8 cellular contexts compared by ENCODE assay signal in genomic region chr2:226799211-226799975, GRCh38. TPM values are rescaled to one million over a fixed set of nuclear protein-coding genes. Genes with fewer than 3 reads are reported as not detected.
DNase-seq lines count a peak whose midpoint lies in the region; ATAC-seq and TF ChIP-seq lines count a peak whose summit lies in the region.

A gene with protein sequence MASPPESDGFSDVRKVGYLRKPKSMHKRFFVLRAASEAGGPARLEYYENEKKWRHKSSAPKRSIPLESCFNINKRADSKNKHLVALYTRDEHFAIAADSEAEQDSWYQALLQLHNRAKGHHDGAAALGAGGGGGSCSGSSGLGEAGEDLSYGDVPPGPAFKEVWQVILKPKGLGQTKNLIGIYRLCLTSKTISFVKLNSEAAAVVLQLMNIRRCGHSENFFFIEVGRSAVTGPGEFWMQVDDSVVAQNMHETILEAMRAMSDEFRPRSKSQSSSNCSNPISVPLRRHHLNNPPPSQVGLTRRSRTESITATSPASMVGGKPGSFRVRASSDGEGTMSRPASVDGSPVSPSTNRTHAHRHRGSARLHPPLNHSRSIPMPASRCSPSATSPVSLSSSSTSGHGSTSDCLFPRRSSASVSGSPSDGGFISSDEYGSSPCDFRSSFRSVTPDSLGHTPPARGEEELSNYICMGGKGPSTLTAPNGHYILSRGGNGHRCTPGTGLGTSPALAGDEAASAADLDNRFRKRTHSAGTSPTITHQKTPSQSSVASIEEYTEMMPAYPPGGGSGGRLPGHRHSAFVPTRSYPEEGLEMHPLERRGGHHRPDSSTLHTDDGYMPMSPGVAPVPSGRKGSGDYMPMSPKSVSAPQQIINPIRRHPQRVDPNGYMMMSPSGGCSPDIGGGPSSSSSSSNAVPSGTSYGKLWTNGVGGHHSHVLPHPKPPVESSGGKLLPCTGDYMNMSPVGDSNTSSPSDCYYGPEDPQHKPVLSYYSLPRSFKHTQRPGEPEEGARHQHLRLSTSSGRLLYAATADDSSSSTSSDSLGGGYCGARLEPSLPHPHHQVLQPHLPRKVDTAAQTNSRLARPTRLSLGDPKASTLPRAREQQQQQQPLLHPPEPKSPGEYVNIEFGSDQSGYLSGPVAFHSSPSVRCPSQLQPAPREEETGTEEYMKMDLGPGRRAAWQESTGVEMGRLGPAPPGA (N-terminal part only) (minus strand): TSS chr2:226799820. CDS start chr2:226798738, 1,082 bp downstream.

- ATAC-seq in GM19328 (IDR thresholded peaks at IDR 0.05; ENCODE audit: unreplicated experiment) (peak; percentile 35), HG03442 (IDR thresholded peaks at IDR 0.05; ENCODE audit: unreplicated experiment) (peak; percentile 28), naive B cell (ENCODE audit: low read depth in 2 of 2) (peak; percentile 58 to 62)

- peaks cover 56 to 77% (median 67%) of the 10 kb centered on the region in 3 donors for H3K27me3 Mint-ChIP-seq in CD14-positive monocyte (ENCODE audit: low read depth in 3 of 3)
- peaks cover 2 to 5% (median 3%) of the 10 kb centered on the region in 3 donors for H3K27me3 Mint-ChIP-seq in naive B cell

- intact Hi-C loops in CD14-positive monocyte (cut with micrococcal nuclease): no loop called here

- H3K36me3 Mint-ChIP-seq in CD14-positive monocyte (peaks cover 13% of the 10 kb centered on the region in 2 donors), naive B cell (no peaks in the 10 kb centered on the region)

- H3K27ac ChIP-seq in stomach smooth muscle (ENCODE audit: low read length): peak within 1 kb of the TSS; percentile 89

- peaks cover 10 to 36% (median 25%) of the 10 kb centered on the region in 7 donors for H3K9me3 Mint-ChIP-seq in CD14-positive monocyte
- no peaks in the 10 kb centered on the region for H3K9me3 Mint-ChIP-seq in naive B cell

- peak within 1 kb of the TSS; percentile 92 for H3K9ac ChIP-seq in NT2/D1 (ENCODE audit: insufficient read length, low read depth)
- H3K9ac ChIP-seq in stomach smooth muscle (ENCODE audit: low read length in 2 of 2): peak within 1 kb of the TSS; percentile 72 to 82

- DNase-seq in CD14-positive monocyte (ENCODE audit: low spot score) (no peak), NT2/D1 (ENCODE audit: low read depth, low spot score) (peak; percentile 77), activated T-helper 1 cell treated with Interleukin-2 at 50 U/mL for 16 hours (ENCODE audit: low read depth) (peak; percentile 34), fibroblast of gingiva (ENCODE audit: low read depth) (peak; percentile 86), naive B cell (peak; percentile 60)

- peaks cover 29% of the 10 kb centered on the region for H3K4me1 Mint-ChIP-seq in CD14-positive monocyte
- peaks cover 30 to 50% (median 40%) of the 10 kb centered on the region in 3 donors for H3K4me1 Mint-ChIP-seq in naive B cell

- H3K9me3 ChIP-seq in NT2/D1 (ENCODE audit: insufficient read depth, low read length) (peaks cover 12% of the 10 kb centered on the region; the same call in 1 of the 2 replicates), stomach smooth muscle (ENCODE audit: control insufficient read depth in 2 of 2, low read length in 2 of 2) (no peaks in the 10 kb centered on the region)

- H3K27me3 ChIP-seq in NT2/D1 (ENCODE audit: insufficient read depth, insufficient read length) (no peaks in the 10 kb centered on the region), stomach smooth muscle (ENCODE audit: control insufficient read depth in 1 of 2, insufficient read depth in 2 of 2, low read length in 2 of 2) (no peaks in the 10 kb centered on the region)

- TF ChIP-seq CTCF in CD14-positive monocyte (IDR thresholded peaks at IDR 0.05): no peak

- H3K36me3 ChIP-seq in NT2/D1 (ENCODE audit: insufficient read depth, insufficient read length, low read length) (peaks cover 38% of the 10 kb centered on the region), stomach smooth muscle (ENCODE audit: control insufficient read depth in 2 of 2, insufficient read depth in 2 of 2, low read length in 2 of 2) (no peaks in the 10 kb centered on the region)

- H3K4me3 Mint-ChIP-seq in CD14-positive monocyte: peak within 1 kb of the TSS; percentile 80 to 92
- H3K4me3 Mint-ChIP-seq in naive B cell: peak within 1 kb of the TSS; percentile 77 to 97 (median 94)

- H3K4me3 ChIP-seq in NT2/D1 (ENCODE audit: insufficient read length, low read depth) (peak within 1 kb of the TSS; percentile 72), stomach smooth muscle (ENCODE audit: low read length in 2 of 2) (peak within 1 kb of the TSS; percentile 79 to 82)

- H3K27ac Mint-ChIP-seq in CD14-positive monocyte (peak within 1 kb of the TSS in 1 of 7 donors; percentile 61), naive B cell (peak within 1 kb of the TSS in 4 of 6 donors; percentile 72 to 92 (median 79))

- H3K4me1 ChIP-seq in NT2/D1 (ENCODE audit: insufficient read depth, insufficient read length) (peaks cover 8% of the 10 kb centered on the region), stomach smooth muscle (ENCODE audit: control insufficient read depth, insufficient read depth, low read length) (peaks cover 55% of the 10 kb centered on the region)

RNA-seq across cellular contexts. Expression of the gene that starts here (rescaled TPM):
- polyA plus RNA-seq in CD14-positive monocyte (under 1 TPM in 1 of 2 donors, not detected in 1; 0.10 TPM), naive B cell (ENCODE audit: low read depth in 6 of 6) (1 to 10 TPM in 1 of 6 donors, under 1 TPM in 5; 0.43 to 2.7 (median 0.73) TPM)
